14 cellular contexts compared by ENCODE assay signal in the genomic region with DNA sequence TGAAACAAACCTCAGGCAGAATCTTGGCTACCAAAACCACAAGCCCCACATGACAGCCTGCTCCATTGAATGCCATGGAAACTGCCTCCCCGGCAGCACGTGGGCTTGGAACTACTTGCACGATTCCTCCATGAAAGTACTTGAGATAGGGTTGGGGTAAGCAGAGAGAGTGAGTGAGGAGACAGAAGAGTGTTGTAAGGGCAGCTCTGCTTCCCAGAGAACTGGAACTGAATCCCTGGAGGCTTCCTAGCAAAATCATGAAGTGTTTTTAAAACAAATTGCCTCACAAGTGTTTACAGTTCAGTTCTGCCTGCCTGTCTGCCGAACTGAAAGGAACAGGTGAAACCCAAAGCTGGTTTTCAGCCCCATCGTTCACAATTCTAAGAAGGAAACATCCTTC. TPM values are rescaled to one million over a fixed set of nuclear protein-coding genes. Genes with fewer than 3 reads are reported as not detected.
DNase-seq lines count a peak whose midpoint lies in the region; ATAC-seq and TF ChIP-seq lines count a peak whose summit lies in the region.
"Had no signal": no experiment of that assay in that cellular context is flagged by ENCODE, and none has a peak within 500 bp of the region (broad histone marks: within the 10 kb centered on the region; RNA-seq: fewer than 3 reads in every experiment).

No MANE protein-coding gene starts in this region.

- H3K9me3 ChIP-seq in heart right ventricle: no peaks in the 10 kb centered on the region
- H3K9me3 ChIP-seq: BLaER1 had no signal

- H3K79me2 ChIP-seq in GM23338 (replicated peaks; ENCODE audit: insufficient read depth): no peaks in the 10 kb centered on the region

- H3K27me3 Mint-ChIP-seq in GM23338 (ENCODE audit: insufficient read depth, low read depth, poor library complexity) (peaks cover 6% of the 10 kb centered on the region), progenitor cell of endocrine pancreas (no peaks in the 10 kb centered on the region)
- H3K27me3 Mint-ChIP-seq: T-cell had no signal

- 0 out of 2 replicates have a peak overlapping the region, but pooled peaks have one; percentile 2 for H2AFZ ChIP-seq in GM23338

- H3K36me3 Mint-ChIP-seq in GM23338 (ENCODE audit: low read depth) (no peaks in the 10 kb centered on the region), progenitor cell of endocrine pancreas (ENCODE audit: insufficient read depth) (peaks cover 5% of the 10 kb centered on the region)
- H3K36me3 Mint-ChIP-seq: T-cell had no signal

- H3K27ac ChIP-seq in GM23338 (ENCODE audit: low read depth) (no peak overlapping the region), dorsolateral prefrontal cortex (peak overlapping the region in 57 of 59 donors; percentile 0 to 89 (median 69)), heart right ventricle (no peak overlapping the region)
- H3K27ac ChIP-seq: BLaER1 had no signal

- H3K4me3 Mint-ChIP-seq in GM23338: no peak overlapping the region
- no peak overlapping the region for H3K4me3 Mint-ChIP-seq in progenitor cell of endocrine pancreas (ENCODE audit: low read depth)
- H3K4me3 Mint-ChIP-seq: mesothelial cell of epicardium, T-cell had no signal

- ATAC-seq in GM23338 (no peak), heart right ventricle (no peak)
- ATAC-seq: PC-3, T-cell had no signal

- H3K4me2 ChIP-seq in GM23338: no peak overlapping the region
- H3K4me2 ChIP-seq: BLaER1 had no signal

- H3K27me3 ChIP-seq in GM23338 (ENCODE audit: insufficient read depth): no peaks in the 10 kb centered on the region
- H3K27me3 ChIP-seq in dorsolateral prefrontal cortex: no peaks in the 10 kb centered on the region
- H3K27me3 ChIP-seq in heart right ventricle: no peaks in the 10 kb centered on the region
- H3K27me3 ChIP-seq: BLaER1 had no signal

- intact Hi-C loops in dorsolateral prefrontal cortex (cut with DNase I): no loop called here
- intact Hi-C loops in heart right ventricle (cut with DNase I): no loop called here

- WGBS in heart right ventricle, 2 donors: 63 to 66% methylated on average over 5 of the region's 5 CpGs

- H3K4me1 ChIP-seq in GM23338 (ENCODE audit: insufficient read depth): no peaks in the 10 kb centered on the region
- H3K4me1 ChIP-seq in heart right ventricle: peaks cover 0 to 19% (median 0%) of the 10 kb centered on the region in 9 donors
- H3K4me1 ChIP-seq: BLaER1 had no signal

- no peaks in the 10 kb centered on the region for H3F3A ChIP-seq in GM23338 (replicated peaks; ENCODE audit: low read depth)

- no peak for TF ChIP-seq CTCF in GM23338 (conservative IDR thresholded peaks at IDR 0.05; ENCODE audit: low read depth in 2 of 2)
- no peak for TF ChIP-seq CTCF in dorsolateral prefrontal cortex (IDR thresholded peaks at IDR 0.05 in 54 of 56, conservative IDR thresholded peaks at IDR 0.05 in 2 of 56; ENCODE audit: low read depth in 1 of 56, partially characterized antibody in 56 of 56)
- TF ChIP-seq CTCF in progenitor cell of endocrine pancreas (IDR thresholded peaks at IDR 0.05; ENCODE audit: unreplicated experiment): no peak
- no peak for TF ChIP-seq CTCF in heart right ventricle (IDR thresholded peaks at IDR 0.05)

- DNase-seq in GM23338 (ENCODE audit: low spot score): no peak
- peak; percentile 25 for DNase-seq in NCI-H2107 (lab: John Stamatoyannopoulos, UW)
- DNase-seq in dorsolateral prefrontal cortex: peak in 3 of 10 donors; percentile 27 to 55 (median 54)
- DNase-seq in progenitor cell of endocrine pancreas (ENCODE audit: low spot score, unreplicated experiment): no peak
- DNase-seq in mesenteric fat pad (ENCODE audit: low spot score): no peak
- no peak for DNase-seq in heart right ventricle
- DNase-seq in activated CD4-positive, alpha-beta T cell treated with anti-CD3 and anti-CD28 coated beads for 1 hour: no peak
- no peak for DNase-seq in AG20443 (ENCODE audit: low spot score)
- DNase-seq: NCI-H1930, PC-3, T-cell had no signal

- H3K4me1 Mint-ChIP-seq in GM23338 (no peaks in the 10 kb centered on the region), progenitor cell of endocrine pancreas (ENCODE audit: low read depth) (peaks cover 7% of the 10 kb centered on the region)
- H3K4me1 Mint-ChIP-seq: mesothelial cell of epicardium had no signal

- peaks cover 4% of the 10 kb centered on the region for H3K9me2 ChIP-seq in GM23338 (ENCODE audit: insufficient read depth)

- no peaks in the 10 kb centered on the region for H3K9me3 Mint-ChIP-seq in GM23338
- H3K9me3 Mint-ChIP-seq in progenitor cell of endocrine pancreas (ENCODE audit: low read depth): peaks cover 17% of the 10 kb centered on the region

- H3K4me3 ChIP-seq in GM23338: no peak overlapping the region
- H3K4me3 ChIP-seq in dorsolateral prefrontal cortex: peak overlapping the region in 9 of 59 donors; percentile 1 to 46 (median 17)
- H3K4me3 ChIP-seq in heart right ventricle: no peak overlapping the region
- H3K4me3 ChIP-seq: BLaER1 had no signal

- H3K36me3 ChIP-seq in GM23338 (ENCODE audit: insufficient read depth) (no peaks in the 10 kb centered on the region), heart right ventricle (no peaks in the 10 kb centered on the region)
- H3K36me3 ChIP-seq: BLaER1 had no signal

- H3K27ac Mint-ChIP-seq in GM23338 (no peak overlapping the region), progenitor cell of endocrine pancreas (peak overlapping the region; percentile 76)
- H3K27ac Mint-ChIP-seq: mesothelial cell of epicardium, T-cell had no signal

- no peaks in the 10 kb centered on the region for H4K20me1 ChIP-seq in GM23338 (replicated peaks; ENCODE audit: insufficient read depth)
- H4K20me1 ChIP-seq: BLaER1 had no signal

TF ChIP-seq in GM23338, 12 proteins besides CTCF, POLR2A, EP300 and RAD21 (continues in another document):
- TF ChIP-seq ZNF331 (CRISPR knock-in tag; IDR thresholded peaks at IDR 0.05; ENCODE audit: low read depth) (no peak), POLR2AphosphoS5 (IDR thresholded peaks at IDR 0.05; ENCODE audit: low read depth) (no peak), CREB1 (CRISPR knock-in tag; IDR thresholded peaks at IDR 0.05; ENCODE audit: low read depth) (no peak), EZH2 (IDR thresholded peaks at IDR 0.05; ENCODE audit: low read depth, unreplicated experiment) (no peak)
- TF ChIP-seq, protein P1, sequence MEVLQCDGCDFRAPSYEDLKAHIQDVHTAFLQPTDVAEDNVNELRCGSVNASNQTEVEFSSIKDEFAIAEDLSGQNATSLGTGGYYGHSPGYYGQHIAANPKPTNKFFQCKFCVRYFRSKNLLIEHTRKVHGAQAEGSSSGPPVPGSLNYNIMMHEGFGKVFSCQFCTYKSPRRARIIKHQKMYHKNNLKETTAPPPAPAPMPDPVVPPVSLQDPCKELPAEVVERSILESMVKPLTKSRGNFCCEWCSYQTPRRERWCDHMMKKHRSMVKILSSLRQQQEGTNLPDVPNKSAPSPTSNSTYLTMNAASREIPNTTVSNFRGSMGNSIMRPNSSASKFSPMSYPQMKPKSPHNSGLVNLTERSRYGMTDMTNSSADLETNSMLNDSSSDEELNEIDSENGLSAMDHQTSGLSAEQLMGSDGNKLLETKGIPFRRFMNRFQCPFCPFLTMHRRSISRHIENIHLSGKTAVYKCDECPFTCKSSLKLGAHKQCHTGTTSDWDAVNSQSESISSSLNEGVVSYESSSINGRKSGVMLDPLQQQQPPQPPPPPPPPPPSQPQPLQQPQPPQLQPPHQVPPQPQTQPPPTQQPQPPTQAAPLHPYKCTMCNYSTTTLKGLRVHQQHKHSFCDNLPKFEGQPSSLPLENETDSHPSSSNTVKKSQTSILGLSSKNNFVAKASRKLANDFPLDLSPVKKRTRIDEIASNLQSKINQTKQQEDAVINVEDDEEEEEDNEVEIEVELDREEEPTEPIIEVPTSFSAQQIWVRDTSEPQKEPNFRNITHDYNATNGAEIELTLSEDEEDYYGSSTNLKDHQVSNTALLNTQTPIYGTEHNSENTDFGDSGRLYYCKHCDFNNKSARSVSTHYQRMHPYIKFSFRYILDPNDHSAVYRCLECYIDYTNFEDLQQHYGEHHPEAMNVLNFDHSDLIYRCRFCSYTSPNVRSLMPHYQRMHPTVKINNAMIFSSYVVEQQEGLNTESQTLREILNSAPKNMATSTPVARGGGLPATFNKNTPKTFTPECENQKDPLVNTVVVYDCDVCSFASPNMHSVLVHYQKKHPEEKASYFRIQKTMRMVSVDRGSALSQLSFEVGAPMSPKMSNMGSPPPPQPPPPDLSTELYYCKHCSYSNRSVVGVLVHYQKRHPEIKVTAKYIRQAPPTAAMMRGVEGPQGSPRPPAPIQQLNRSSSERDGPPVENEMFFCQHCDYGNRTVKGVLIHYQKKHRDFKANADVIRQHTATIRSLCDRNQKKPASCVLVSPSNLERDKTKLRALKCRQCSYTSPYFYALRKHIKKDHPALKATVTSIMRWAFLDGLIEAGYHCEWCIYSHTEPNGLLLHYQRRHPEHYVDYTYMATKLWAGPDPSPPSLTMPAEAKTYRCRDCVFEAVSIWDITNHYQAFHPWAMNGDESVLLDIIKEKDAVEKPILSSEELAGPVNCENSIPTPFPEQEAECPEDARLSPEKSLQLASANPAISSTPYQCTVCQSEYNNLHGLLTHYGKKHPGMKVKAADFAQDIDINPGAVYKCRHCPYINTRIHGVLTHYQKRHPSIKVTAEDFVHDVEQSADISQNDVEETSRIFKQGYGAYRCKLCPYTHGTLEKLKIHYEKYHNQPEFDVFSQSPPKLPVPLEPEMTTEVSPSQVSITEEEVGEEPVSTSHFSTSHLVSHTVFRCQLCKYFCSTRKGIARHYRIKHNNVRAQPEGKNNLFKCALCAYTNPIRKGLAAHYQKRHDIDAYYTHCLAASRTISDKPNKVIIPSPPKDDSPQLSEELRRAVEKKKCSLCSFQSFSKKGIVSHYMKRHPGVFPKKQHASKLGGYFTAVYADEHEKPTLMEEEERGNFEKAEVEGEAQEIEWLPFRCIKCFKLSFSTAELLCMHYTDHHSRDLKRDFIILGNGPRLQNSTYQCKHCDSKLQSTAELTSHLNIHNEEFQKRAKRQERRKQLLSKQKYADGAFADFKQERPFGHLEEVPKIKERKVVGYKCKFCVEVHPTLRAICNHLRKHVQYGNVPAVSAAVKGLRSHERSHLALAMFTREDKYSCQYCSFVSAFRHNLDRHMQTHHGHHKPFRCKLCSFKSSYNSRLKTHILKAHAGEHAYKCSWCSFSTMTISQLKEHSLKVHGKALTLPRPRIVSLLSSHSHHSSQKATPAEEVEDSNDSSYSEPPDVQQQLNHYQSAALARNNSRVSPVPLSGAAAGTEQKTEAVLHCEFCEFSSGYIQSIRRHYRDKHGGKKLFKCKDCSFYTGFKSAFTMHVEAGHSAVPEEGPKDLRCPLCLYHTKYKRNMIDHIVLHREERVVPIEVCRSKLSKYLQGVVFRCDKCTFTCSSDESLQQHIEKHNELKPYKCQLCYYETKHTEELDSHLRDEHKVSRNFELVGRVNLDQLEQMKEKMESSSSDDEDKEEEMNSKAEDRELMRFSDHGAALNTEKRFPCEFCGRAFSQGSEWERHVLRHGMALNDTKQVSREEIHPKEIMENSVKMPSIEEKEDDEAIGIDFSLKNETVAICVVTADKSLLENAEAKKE (CRISPR knock-in tag; IDR thresholded peaks at IDR 0.05): no peak

RNA-seq across cellular contexts. Expression of a gene that starts 35.3 kb away (rescaled TPM):
- total RNA-seq in GM23338 (2014; rRNA removed; shearing (Covaris generic)): not detected in 2 replicates
- polyA plus RNA-seq in GM23338 (2016; fragmentation: Nextera tagmentation; extraction: Ambion mirVana) (not detected in 2 replicates), heart right ventricle (not detected)
- total RNA-seq in dorsolateral prefrontal cortex (1 to 10 TPM in 33 of 120 experiments, under 1 TPM in 55, not detected in 32; 0.35 to 2.3 (median 0.83) TPM), progenitor cell of endocrine pancreas (0.26 and 0.36 TPM in 2 replicates), mesenteric fat pad (0.39 TPM), heart right ventricle (under 1 TPM in 1 of 10 donors, not detected in 9; 0.20 TPM)
- total RNA-seq: fibroblast of lung, mesothelial cell of epicardium, PC-3, T-cell had no signal
- polyA plus RNA-seq: fibroblast of lung had no signal

Comparison
In these comparisons a context has a peak if more than half of its experiments do, and no peak if none do; other contexts are left out.
1. H3K27ac ChIP-seq: peak in dorsolateral prefrontal cortex (57 of 59); none in GM23338 (single experiment) and heart right ventricle (0 of 10).